Comparison of ENCODE assay signal across 20 cellular contexts in the genomic region with DNA sequence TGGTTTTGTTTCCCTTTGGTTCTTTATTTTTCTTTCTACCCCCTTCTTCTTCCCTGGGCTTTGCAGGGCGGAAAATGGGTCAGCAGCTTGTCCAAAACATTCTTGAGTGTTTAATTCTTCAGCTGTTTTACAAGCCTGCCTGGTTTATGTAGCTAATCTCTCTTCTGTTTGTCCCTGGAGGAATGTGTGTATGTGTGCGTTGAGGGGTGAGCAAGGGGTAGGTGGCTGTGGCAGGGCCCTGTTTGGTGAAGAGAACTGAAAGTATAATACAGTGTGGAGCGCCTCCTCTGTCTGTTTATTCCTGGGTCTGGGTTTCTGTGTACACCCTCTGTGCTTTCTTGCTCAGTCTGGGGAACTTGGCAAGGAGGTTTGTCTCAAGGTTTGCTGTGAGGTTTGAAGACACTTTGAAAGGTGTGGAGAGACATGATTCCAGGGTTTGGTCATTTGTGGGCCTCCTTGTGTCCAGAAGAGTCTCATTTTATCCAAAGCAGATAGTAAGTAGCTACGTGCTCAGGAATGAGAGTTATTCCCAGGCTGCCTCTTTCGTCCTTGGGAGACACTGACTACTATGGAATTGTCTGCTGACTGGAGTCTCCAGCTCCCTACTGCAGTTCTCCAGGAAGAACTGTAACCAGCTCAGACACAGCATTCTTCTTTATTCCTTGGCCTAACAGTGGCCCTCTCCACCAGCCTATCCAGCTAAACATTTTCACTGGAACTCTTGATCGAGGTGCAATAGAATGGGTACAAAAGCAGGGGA.
DNase-seq lines count a peak whose midpoint lies in the region; ATAC-seq and TF ChIP-seq lines count a peak whose summit lies in the region.
"Had no signal": no experiment of that assay in that cellular context is flagged by ENCODE, and none has a peak within 500 bp of the region (broad histone marks: within the 10 kb centered on the region; RNA-seq: fewer than 3 reads in every experiment).

No MANE protein-coding gene starts in this region.

- TF ChIP-seq CTCF in Panc1 (IDR thresholded peaks at IDR 0.05) (peak; percentile 37), fibroblast of lung (conservative IDR thresholded peaks at IDR 0.05 in 1 of 2, IDR thresholded peaks at IDR 0.05 in 1 of 2; ENCODE audit: low read depth in 1 of 2, low read length in 2 of 2) (peak in 1 of 2 donors; percentile 9), upper lobe of right lung (IDR thresholded peaks at IDR 0.05) (peak; percentile 7), suprapubic skin (IDR thresholded peaks at IDR 0.05) (no peak)

- no peaks in the 10 kb centered on the region for H4K20me1 ChIP-seq in fibroblast of lung (ENCODE audit: control insufficient read depth, extremely low read depth, insufficient read depth, low read length)

- in situ Hi-C loops in Panc1 (cut with HindIII; ENCODE audit: low pct_unique_long_range_greater_than_20kb, low sequenced_read_pairs) = no loop called here

- 70 to 93% methylated on average over 4 to 5 of the region's 6 CpGs for WGBS in mesodermal cell (ENCODE audit: insufficient coverage in 2 of 2), 2 experiments
- 76% methylated on average over 6 of the region's 6 CpGs for WGBS in suprapubic skin

- H3K9ac ChIP-seq in fibroblast of lung (ENCODE audit: insufficient read depth, low read length) = no peak overlapping the region

- H2AFZ ChIP-seq in fibroblast of lung (ENCODE audit: low read length) = peak overlapping the region; percentile 19

- H3K4me3 ChIP-seq in Panc1 (ENCODE audit: low read depth in 2 of 2, low read length in 2 of 2) = no peak overlapping the region
- no peak overlapping the region for H3K4me3 ChIP-seq in fibroblast of lung (replicated peaks in 1 of 4; ENCODE audit: control extremely low read depth in 1 of 4, insufficient read depth in 1 of 4, low read depth in 3 of 4, low read length in 4 of 4)
- H3K4me3 ChIP-seq in mesodermal cell (ENCODE audit: extremely low read depth, insufficient read depth, low read length, poor library complexity, severe bottlenecking) = no peak overlapping the region
- no peak overlapping the region for H3K4me3 ChIP-seq in upper lobe of right lung
- no peak overlapping the region for H3K4me3 ChIP-seq in suprapubic skin
- H3K4me3 ChIP-seq: Peyer's patch had no signal

- ATAC-seq in Panc1 (no peak), upper lobe of right lung (peak; percentile 75), GM19452 (IDR thresholded peaks at IDR 0.05; ENCODE audit: unreplicated experiment) (no peak)
- ATAC-seq: activated CD4-positive, CD25-positive, alpha-beta regulatory T cell treated with anti-CD3 and anti-CD28 coated beads, Interleukin-2, amount 50 U/mL, for 24 hours; HepG2; naive thymus-derived CD8-positive, alpha-beta T cell had no signal

- H3K9me3 ChIP-seq in Panc1 (ENCODE audit: control insufficient read depth, insufficient read depth, low read depth, low read length) (no peaks in the 10 kb centered on the region), fibroblast of lung (ENCODE audit: control insufficient read depth, insufficient read depth, low read depth, low read length) (no peaks in the 10 kb centered on the region), mesodermal cell (ENCODE audit: control insufficient read depth, low read length) (no peaks in the 10 kb centered on the region), upper lobe of right lung (no peaks in the 10 kb centered on the region), suprapubic skin (no peaks in the 10 kb centered on the region)
- H3K9me3 ChIP-seq: Peyer's patch had no signal

- H3K4me2 ChIP-seq in fibroblast of lung (ENCODE audit: extremely low read depth, insufficient read depth, low read length) = no peak overlapping the region

- no peak for TF ChIP-seq EP300 in suprapubic skin (IDR thresholded peaks at IDR 0.05)

- peak overlapping the region; percentile 64 for H3K27ac ChIP-seq in Panc1 (ENCODE audit: low read length)
- peak overlapping the region; percentile 26 for H3K27ac ChIP-seq in fibroblast of lung (ENCODE audit: insufficient read depth, low read length)
- H3K27ac ChIP-seq in mesodermal cell (ENCODE audit: low read depth, low read length, severe bottlenecking) = peak overlapping the region; percentile 61
- H3K27ac ChIP-seq in upper lobe of right lung = no peak overlapping the region
- H3K27ac ChIP-seq in suprapubic skin = no peak overlapping the region

- POLR2A ChIA-PET in Panc1 (lab: Charles Lee) = no interaction called here

- H3K4me1 ChIP-seq in Panc1 (ENCODE audit: control insufficient read depth, insufficient read depth, low read length) (peaks cover 5% of the 10 kb centered on the region; the same call in 1 of the 2 replicates), fibroblast of lung (ENCODE audit: control insufficient read depth, extremely low read depth, insufficient read depth, low read length) (no peaks in the 10 kb centered on the region), mesodermal cell (ENCODE audit: control insufficient read depth, insufficient read depth, low read length, poor library complexity, severe bottlenecking) (no peaks in the 10 kb centered on the region), upper lobe of right lung (no peaks in the 10 kb centered on the region), suprapubic skin (peaks cover 3% of the 10 kb centered on the region)
- H3K4me1 ChIP-seq: Peyer's patch had no signal

- no peaks in the 10 kb centered on the region for H3K79me2 ChIP-seq in fibroblast of lung (ENCODE audit: control insufficient read depth, insufficient read depth, low read length)

- H3K27me3 ChIP-seq in Panc1 (ENCODE audit: control insufficient read depth, insufficient read depth, low read length) = no peaks in the 10 kb centered on the region
- no peaks in the 10 kb centered on the region for H3K27me3 ChIP-seq in fibroblast of lung (ENCODE audit: control insufficient read depth, insufficient read depth, low read length)
- no peaks in the 10 kb centered on the region for H3K27me3 ChIP-seq in upper lobe of right lung
- H3K27me3 ChIP-seq in suprapubic skin = peaks cover 3% of the 10 kb centered on the region
- H3K27me3 ChIP-seq: Peyer's patch had no signal

- H3K36me3 ChIP-seq in Panc1 (ENCODE audit: control insufficient read depth, insufficient read depth, low read length) (no peaks in the 10 kb centered on the region), fibroblast of lung (ENCODE audit: control insufficient read depth, insufficient read depth, low read length) (no peaks in the 10 kb centered on the region), mesodermal cell (ENCODE audit: control insufficient read depth, insufficient read depth, low read length) (no peaks in the 10 kb centered on the region), upper lobe of right lung (no peaks in the 10 kb centered on the region), suprapubic skin (no peaks in the 10 kb centered on the region)
- H3K36me3 ChIP-seq: Peyer's patch had no signal

- no peak for TF ChIP-seq POLR2A in suprapubic skin (IDR thresholded peaks at IDR 0.05)

- no TSS peak for BruUV-seq in Panc1 (replicated peaks; lab: Mats Ljungman, UMichigan)

- no peak for DNase-seq in Panc1 (ENCODE audit: low read depth, low spot score)
- DNase-seq in fibroblast of lung (ENCODE audit: low read depth in 2 of 2) = peak; percentile 48 to 50
- DNase-seq in upper lobe of right lung = no peak
- no peak for DNase-seq in NCI-H187 treated with DMSO at 0.1 percent for 48 hours (lab: John Stamatoyannopoulos, UW)
- DNase-seq in suprapubic skin (ENCODE audit: low spot score in 2 of 2) = no peak
- DNase-seq: activated naive CD4-positive, alpha-beta T cell treated with anti-CD3 and anti-CD28 coated beads for 36 hours; C1 segment of cervical spinal cord; caudate nucleus; DMS79 treated with DMSO at 0.1 percent for 48 hours; GOT3; naive thymus-derived CD8-positive, alpha-beta T cell; NCI-H2029 treated with DMSO at 0.1 percent for 48 hours; NCI-H69; Peyer's patch; stimulated activated CD4-positive, alpha-beta T cell treated with anti-CD3 and anti-CD28 coated beads, Interleukin-4, amount 100 ng/mL, for 24 hours; T-helper 2 cell had no signal

- CTCF ChIA-PET in Panc1 (lab: Charles Lee) = no interaction called here

- intact Hi-C loops in Panc1 (cut with micrococcal nuclease; ENCODE audit: unreplicated experiment) (no loop called here), upper lobe of right lung (cut with DNase I) (no loop called here)

Comparison
In these comparisons a context has a peak if more than half of its experiments do, and no peak if none do; other contexts are left out.
1. DNase-seq: peak in fibroblast of lung (2 of 2); none in Panc1 (single experiment), upper lobe of right lung (single experiment), NCI-H187 treated with DMSO at 0.1 percent for 48 hours (single experiment) and suprapubic skin (0 of 2).
2. H3K27ac ChIP-seq: peak in Panc1 (single experiment), fibroblast of lung (single experiment) and mesodermal cell (single experiment); none in upper lobe of right lung (single experiment) and suprapubic skin (single experiment).
3. CTCF ChIP-seq: peak in Panc1 (single experiment) and upper lobe of right lung (single experiment); none in suprapubic skin (0 of 2).